ENCODE assay signal across 7 cellular contexts in the genomic region with DNA sequence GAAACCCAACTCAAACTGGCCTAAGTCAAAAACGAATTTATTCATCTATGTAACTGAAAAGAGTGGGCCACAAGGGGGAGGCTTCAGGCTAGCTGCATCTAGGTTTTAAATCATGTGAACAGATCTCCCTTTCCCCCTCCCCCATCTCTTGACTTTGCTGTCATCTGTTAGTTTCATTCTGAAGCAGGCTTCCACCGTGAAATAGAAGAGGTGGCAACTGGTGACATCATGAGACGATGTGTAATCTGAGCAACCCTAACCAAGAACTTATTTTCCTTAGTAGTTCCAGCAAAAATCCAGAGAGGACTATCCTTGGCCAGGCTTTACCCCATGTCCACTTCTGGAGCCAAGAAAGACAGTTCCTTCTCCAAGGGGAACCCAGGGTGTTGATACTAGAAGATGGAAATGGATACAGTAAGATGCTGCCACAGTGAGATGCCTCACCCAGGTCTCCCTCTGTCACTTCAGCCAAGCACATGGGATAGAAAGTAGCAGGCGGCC. TPM values are rescaled to one million over a fixed set of nuclear protein-coding genes. Genes with fewer than 3 reads are reported as not detected.
A peak's percentile ranks its signal among the peaks of the same experiment; 100 is the strongest.
DNase-seq lines count a peak whose midpoint lies in the region; ATAC-seq and TF ChIP-seq lines count a peak whose summit lies in the region.

No MANE protein-coding gene starts in this region.

- H3K27ac Mint-ChIP-seq in endothelial cell (ENCODE audit: unreplicated experiment), result no peak overlapping the region

- ATAC-seq in GM18870 (IDR thresholded peaks at IDR 0.05; ENCODE audit: unreplicated experiment) (peak; percentile 52), HG03039 (IDR thresholded peaks at IDR 0.05; ENCODE audit: unreplicated experiment) (peak; percentile 59)

- H3K4me1 Mint-ChIP-seq in endothelial cell (ENCODE audit: unreplicated experiment), result no peaks in the 10 kb centered on the region

- TF ChIP-seq CTCF in astrocyte of the spinal cord (IDR thresholded peaks at IDR 0.05; ENCODE audit: low read depth, low read length) (no peak), endothelial cell (IDR thresholded peaks at IDR 0.05; ENCODE audit: unreplicated experiment) (no peak)

- in situ Hi-C loops in astrocyte of the spinal cord (cut with HindIII; ENCODE audit: low sequenced_read_pairs), result no loop called here

- H3K9me3 Mint-ChIP-seq in endothelial cell (ENCODE audit: unreplicated experiment), result no peaks in the 10 kb centered on the region

- no peak overlapping the region for H3K4me3 Mint-ChIP-seq in endothelial cell (ENCODE audit: unreplicated experiment)

- H3K36me3 Mint-ChIP-seq in endothelial cell (ENCODE audit: low read depth, unreplicated experiment), result peaks cover 35% of the 10 kb centered on the region

- no peak overlapping the region for H3K4me3 ChIP-seq in astrocyte of the spinal cord (ENCODE audit: low read depth, low read length)

- H3K27me3 Mint-ChIP-seq in endothelial cell (ENCODE audit: unreplicated experiment), result no peaks in the 10 kb centered on the region

- DNase-seq in astrocyte of the spinal cord (ENCODE audit: low read depth, low spot score) (peak; percentile 5), NCI-H1436 (lab: John Stamatoyannopoulos, UW) (no peak), HT-29 (ENCODE audit: low spot score) (no peak), endothelial cell (ENCODE audit: low spot score) (no peak)
- peak; percentile 11 for DNase-seq in stimulated activated CD4-positive, alpha-beta T cell treated with anti-CD3 and anti-CD28 coated beads, Interleukin-4, amount 100 ng/mL, for 1 hour

RNA-seq across cellular contexts. Expression of gene SAMD4B, which starts 9.4 kb away (rescaled TPM):
- total RNA-seq in HT-29 (2014; rRNA removed; shearing (Covaris generic)), result 220 and 230 TPM in 2 replicates
- total RNA-seq in endothelial cell (ENCODE audit: unreplicated experiment), result 127 TPM

RNA-seq across cellular contexts. Expression of gene GMFG, which starts 15.7 kb away (rescaled TPM):
- total RNA-seq in HT-29 (2014; rRNA removed; shearing (Covaris generic)), result not detected in 2 replicates
- total RNA-seq in endothelial cell (ENCODE audit: unreplicated experiment), result 36.2 TPM

RNA-seq across cellular contexts. Expression of gene LRFN1, which starts 30.9 kb away (rescaled TPM):
- total RNA-seq in HT-29 (2014; rRNA removed; shearing (Covaris generic)), result 0.38 and 0.44 TPM in 2 replicates
- total RNA-seq in endothelial cell (ENCODE audit: unreplicated experiment), result 0.33 TPM

RNA-seq across cellular contexts. Expression of gene PAF1, which starts 39.3 kb away (rescaled TPM):
- total RNA-seq in HT-29 (2014; rRNA removed; shearing (Covaris generic)), result 109 and 115 TPM in 2 replicates
- 31.7 TPM for total RNA-seq in endothelial cell (ENCODE audit: unreplicated experiment)

RNA-seq across cellular contexts. Expression of gene MED29, which starts 39.6 kb away (rescaled TPM):
- 59.7 and 64.3 TPM in 2 replicates for total RNA-seq in HT-29 (2014; rRNA removed; shearing (Covaris generic))
- total RNA-seq in endothelial cell (ENCODE audit: unreplicated experiment), result 32.4 TPM

Comparison
In these comparisons a context has a peak if more than half of its experiments do, and no peak if none do; other contexts are left out.
1. DNase-seq: peak in astrocyte of the spinal cord (single experiment) and stimulated activated CD4-positive, alpha-beta T cell treated with anti-CD3 and anti-CD28 coated beads, Interleukin-4, amount 100 ng/mL, for 1 hour (single experiment); none in NCI-H1436 (single experiment), HT-29 (single experiment) and endothelial cell (single experiment).
2. RNA of gene GMFG, which starts 15.7 kb away (total RNA-seq): 36.2 TPM in endothelial cell (single experiment); not detected in HT-29; every median in the first group is over 10 times any median in the second.